In genomic region chr6:150448221-150448620, GRCh38 we compare ENCODE assay signal across 24 cellular contexts.
DNase-seq lines count a peak whose midpoint lies in the region; ATAC-seq, FAIRE-seq and TF ChIP-seq lines count a peak whose summit lies in the region.
"Had no signal": no experiment of that assay in that cellular context is flagged by ENCODE, and none has a peak within 500 bp of the region (broad histone marks: within the 10 kb centered on the region; RNA-seq: fewer than 3 reads in every experiment).

No MANE protein-coding gene starts in this region.

- H3K27me3 ChIP-seq in K562 (ENCODE audit: control insufficient read depth in 2 of 2, insufficient read depth in 2 of 2, low read length in 2 of 2) (peaks cover 0 to 22% of the 10 kb centered on the region in 2 experiments; a peak in 3 of 5 replicates), foreskin keratinocyte (peaks cover 11% of the 10 kb centered on the region), stomach (no peaks in the 10 kb centered on the region)
- H3K27me3 ChIP-seq: SJCRH30 had no signal

- intact Hi-C loops in K562 (cut with micrococcal nuclease) (no loop called here), stomach (cut with DNase I; ENCODE audit: low total_unique reads) (no loop called here)
- intact Hi-C loops in activated T-helper 2 cell treated with anti-CD3 and anti-CD28 coated beads, Interferon-gamma antibody, Interleukin-2, Interleukin-4, amounts not matched to agents 10 μg/mL and 5 μg/mL and 100 μg/mL, durations not matched to agents 14 hours and 24 hours and 36 hours (cut with micrococcal nuclease) = no loop called here

- no peak overlapping the region for H3K4me3 Mint-ChIP-seq in activated T-helper 2 cell treated with anti-CD3 and anti-CD28 coated beads, Interferon-gamma antibody, Interleukin-2, Interleukin-4, amounts not matched to agents 10 μg/mL and 5 μg/mL and 100 μg/mL, durations not matched to agents 14 hours and 24 hours and 36 hours (ENCODE audit: low read depth)
- H3K4me3 Mint-ChIP-seq: B cell; CD4-positive, CD25-positive, alpha-beta regulatory T cell had no signal

- DNase-seq in COLO829 (ENCODE audit: low spot score) = peak; percentile 36
- peak; percentile 8 for DNase-seq in M059J (ENCODE audit: low read depth)
- no peak for DNase-seq in K562 (ENCODE audit: extremely low read depth in 1 of 4, low spot score in 3 of 4)
- peak in 1 of 2 donors; percentile 30 for DNase-seq in foreskin keratinocyte
- DNase-seq in stomach = no peak
- no peak for DNase-seq in stimulated activated CD4-positive, alpha-beta T cell treated with anti-CD3 and anti-CD28 coated beads, Interleukin-4, amount 100 ng/mL, for 24 hours
- DNase-seq in activated T-helper 2 cell treated with anti-CD3 and anti-CD28 coated beads, Interferon-gamma antibody, Interleukin-2, Interleukin-4, amounts not matched to agents 10 μg/mL and 5 μg/mL and 100 μg/mL, durations not matched to agents 14 hours and 24 hours and 36 hours (ENCODE audit: low spot score) = no peak
- DNase-seq: Calu3; CD4-positive, CD25-positive, alpha-beta regulatory T cell; DMS79; H7; IMR-90; Karpas-422; MM.1S; NCI-H1092 treated with DMSO at 0.1 percent for 48 hours; NCI-H1694; NCI-H2081 treated with DMSO at 0.1 percent for 48 hours; NCI-H510A treated with DMSO at 0.1 percent for 48 hours; NCI-H82; PC-9; SJCRH30 had no signal

- H3K4me3 ChIP-seq in K562 (no peak overlapping the region), stomach (no peak overlapping the region)
- H3K4me3 ChIP-seq: PC-9, SJCRH30 had no signal

- TF ChIP-seq EP300 in K562 (IDR thresholded peaks at IDR 0.05; ENCODE audit: low read length) (no peak), stomach (IDR thresholded peaks at IDR 0.05) (no peak)

- H3K9me3 ChIP-seq in K562 (replicated peaks; ENCODE audit: control insufficient read depth, insufficient read depth, low read depth, low read length) (no peaks in the 10 kb centered on the region), stomach (no peaks in the 10 kb centered on the region)
- H3K9me3 ChIP-seq: SJCRH30 had no signal

- 0% methylated on average over 1 of the region's 1 CpG for WGBS in K562 (ENCODE audit: insufficient coverage, low coverage, missing lambda C conversion rate)
- WGBS in stomach, 5 donors = 68 to 84% (median 81%) methylated on average over 1 of the region's 1 CpG

- CTCF ChIA-PET in K562 (lab: Yijun Ruan, JAX; ENCODE audit: low intra/inter-chr PET ratio) = no interaction called here

- H3K27ac ChIP-seq in K562 (ENCODE audit: extremely low read depth, low read depth, low read length) (no peak overlapping the region), foreskin keratinocyte (no peak overlapping the region), stomach (no peak overlapping the region)
- H3K27ac ChIP-seq: PC-9, SJCRH30 had no signal

- no peaks in the 10 kb centered on the region for H3K79me2 ChIP-seq in K562 (ENCODE audit: control insufficient read depth, insufficient read depth, low read length)

- H3K9me3 Mint-ChIP-seq in activated T-helper 2 cell treated with anti-CD3 and anti-CD28 coated beads, Interferon-gamma antibody, Interleukin-2, Interleukin-4, amounts not matched to agents 10 μg/mL and 5 μg/mL and 100 μg/mL, durations not matched to agents 14 hours and 24 hours and 36 hours = no peaks in the 10 kb centered on the region

- TF ChIP-seq RAD21 in K562 (CRISPR knock-in tag; conservative IDR thresholded peaks at IDR 0.05 in 1 of 2, IDR thresholded peaks at IDR 0.05 in 1 of 2) = no peak

- no peaks in the 10 kb centered on the region for H3K4me1 Mint-ChIP-seq in activated T-helper 2 cell treated with anti-CD3 and anti-CD28 coated beads, Interferon-gamma antibody, Interleukin-2, Interleukin-4, amounts not matched to agents 10 μg/mL and 5 μg/mL and 100 μg/mL, durations not matched to agents 14 hours and 24 hours and 36 hours (ENCODE audit: low read depth)
- H3K4me1 Mint-ChIP-seq: B cell; CD4-positive, CD25-positive, alpha-beta regulatory T cell had no signal

- H3K27me3 Mint-ChIP-seq in activated T-helper 2 cell treated with anti-CD3 and anti-CD28 coated beads, Interferon-gamma antibody, Interleukin-2, Interleukin-4, amounts not matched to agents 10 μg/mL and 5 μg/mL and 100 μg/mL, durations not matched to agents 14 hours and 24 hours and 36 hours (ENCODE audit: low read depth) = peaks cover 10% of the 10 kb centered on the region

- no peak overlapping the region for H3K4me2 ChIP-seq in K562 (ENCODE audit: insufficient read depth, low read length)
- H3K4me2 ChIP-seq: PC-9 had no signal

- TF ChIP-seq POLR2A in K562 (conservative IDR thresholded peaks at IDR 0.05) (no peak), stomach (IDR thresholded peaks at IDR 0.05) (no peak)

- no TSS peak for BruUV-seq in K562 (replicated peaks; lab: Mats Ljungman, UMichigan)

- FAIRE-seq in K562 (lab: Jason Lieb, UNC) = no peak
- FAIRE-seq: HTR-8/SVneo had no signal

- H3K36me3 Mint-ChIP-seq in activated T-helper 2 cell treated with anti-CD3 and anti-CD28 coated beads, Interferon-gamma antibody, Interleukin-2, Interleukin-4, amounts not matched to agents 10 μg/mL and 5 μg/mL and 100 μg/mL, durations not matched to agents 14 hours and 24 hours and 36 hours (ENCODE audit: low read depth) = no peaks in the 10 kb centered on the region
- H3K36me3 Mint-ChIP-seq: CD4-positive, CD25-positive, alpha-beta regulatory T cell had no signal

- no peaks in the 10 kb centered on the region for H3K9me1 ChIP-seq in K562 (ENCODE audit: control insufficient read depth, insufficient read depth, low read length)

- no peaks in the 10 kb centered on the region for H3K36me3 ChIP-seq in K562 (ENCODE audit: control insufficient read depth, insufficient read depth, low read length)
- H3K36me3 ChIP-seq in stomach = no peaks in the 10 kb centered on the region
- H3K36me3 ChIP-seq: SJCRH30 had no signal

- no peak overlapping the region for H3K9ac ChIP-seq in K562 (ENCODE audit: insufficient read depth in 1 of 2, low read depth in 2 of 2, low read length in 2 of 2)

- H3K4me1 ChIP-seq in K562 (replicated peaks in 1 of 2; ENCODE audit: control insufficient read depth in 2 of 2, insufficient read depth in 2 of 2, low read length in 2 of 2) = no peaks in the 10 kb centered on the region
- H3K4me1 ChIP-seq in foreskin keratinocyte = no peaks in the 10 kb centered on the region
- no peaks in the 10 kb centered on the region for H3K4me1 ChIP-seq in stomach
- H3K4me1 ChIP-seq: SJCRH30 had no signal

- TF ChIP-seq CTCF in K562 (IDR thresholded peaks at IDR 0.05 in 2 of 3, conservative IDR thresholded peaks at IDR 0.05 in 1 of 3; ENCODE audit: insufficient read depth in 2 of 3, low read depth in 1 of 3, low read length in 3 of 3) (no peak), foreskin keratinocyte (conservative IDR thresholded peaks at IDR 0.05) (no peak), stomach (IDR thresholded peaks at IDR 0.05) (no peak)

- ATAC-seq in K562 (no peak), foreskin keratinocyte (peak; percentile 24), HG03095 (IDR thresholded peaks at IDR 0.05; ENCODE audit: unreplicated experiment) (no peak)

- H2AFZ ChIP-seq in K562 (ENCODE audit: low read depth, low read length) = no peak overlapping the region
- H2AFZ ChIP-seq: PC-9 had no signal

- in situ Hi-C loops in K562 (cut with MboI) = no loop called here

- no peaks in the 10 kb centered on the region for H4K20me1 ChIP-seq in K562 (replicated peaks; ENCODE audit: control insufficient read depth, insufficient read depth, low read length)

- POLR2A ChIA-PET in K562 (lab: Yijun Ruan, JAX) = interaction anchor here (0.6 kb wide), 1 partner anchor 935 kb away, joined by 3 read pairs; no protein-coding TSS in a partner anchor

- H3K27ac Mint-ChIP-seq in activated T-helper 2 cell treated with anti-CD3 and anti-CD28 coated beads, Interferon-gamma antibody, Interleukin-2, Interleukin-4, amounts not matched to agents 10 μg/mL and 5 μg/mL and 100 μg/mL, durations not matched to agents 14 hours and 24 hours and 36 hours = no peak overlapping the region
- H3K27ac Mint-ChIP-seq: B cell; CD4-positive, CD25-positive, alpha-beta regulatory T cell had no signal

TF ChIP-seq in K562, 482 proteins besides CTCF, POLR2A, EP300 and RAD21:
- TF ChIP-seq, protein P1, sequence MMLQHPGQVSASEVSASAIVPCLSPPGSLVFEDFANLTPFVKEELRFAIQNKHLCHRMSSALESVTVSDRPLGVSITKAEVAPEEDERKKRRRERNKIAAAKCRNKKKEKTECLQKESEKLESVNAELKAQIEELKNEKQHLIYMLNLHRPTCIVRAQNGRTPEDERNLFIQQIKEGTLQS (IDR thresholded peaks at IDR 0.05) = 0 out of 2 replicates have a peak, but pooled peaks have one; percentile 11
- TF ChIP-seq, protein P1 (CRISPR knock-in tag; conservative IDR thresholded peaks at IDR 0.05) = no peak
- no peak for TF ChIP-seq PHB2 (IDR thresholded peaks at IDR 0.05; ENCODE audit: low read depth)

Comparison
In these comparisons a context has a peak if more than half of its experiments do, and no peak if none do; other contexts are left out.
1. DNase-seq: peak in COLO829 (single experiment) and M059J (single experiment); none in K562 (0 of 4), stomach (single experiment), stimulated activated CD4-positive, alpha-beta T cell treated with anti-CD3 and anti-CD28 coated beads, Interleukin-4, amount 100 ng/mL, for 24 hours (single experiment) and activated T-helper 2 cell treated with anti-CD3 and anti-CD28 coated beads, Interferon-gamma antibody, Interleukin-2, Interleukin-4, amounts not matched to agents 10 μg/mL and 5 μg/mL and 100 μg/mL, durations not matched to agents 14 hours and 24 hours and 36 hours (single experiment).